In the genomic region with DNA sequence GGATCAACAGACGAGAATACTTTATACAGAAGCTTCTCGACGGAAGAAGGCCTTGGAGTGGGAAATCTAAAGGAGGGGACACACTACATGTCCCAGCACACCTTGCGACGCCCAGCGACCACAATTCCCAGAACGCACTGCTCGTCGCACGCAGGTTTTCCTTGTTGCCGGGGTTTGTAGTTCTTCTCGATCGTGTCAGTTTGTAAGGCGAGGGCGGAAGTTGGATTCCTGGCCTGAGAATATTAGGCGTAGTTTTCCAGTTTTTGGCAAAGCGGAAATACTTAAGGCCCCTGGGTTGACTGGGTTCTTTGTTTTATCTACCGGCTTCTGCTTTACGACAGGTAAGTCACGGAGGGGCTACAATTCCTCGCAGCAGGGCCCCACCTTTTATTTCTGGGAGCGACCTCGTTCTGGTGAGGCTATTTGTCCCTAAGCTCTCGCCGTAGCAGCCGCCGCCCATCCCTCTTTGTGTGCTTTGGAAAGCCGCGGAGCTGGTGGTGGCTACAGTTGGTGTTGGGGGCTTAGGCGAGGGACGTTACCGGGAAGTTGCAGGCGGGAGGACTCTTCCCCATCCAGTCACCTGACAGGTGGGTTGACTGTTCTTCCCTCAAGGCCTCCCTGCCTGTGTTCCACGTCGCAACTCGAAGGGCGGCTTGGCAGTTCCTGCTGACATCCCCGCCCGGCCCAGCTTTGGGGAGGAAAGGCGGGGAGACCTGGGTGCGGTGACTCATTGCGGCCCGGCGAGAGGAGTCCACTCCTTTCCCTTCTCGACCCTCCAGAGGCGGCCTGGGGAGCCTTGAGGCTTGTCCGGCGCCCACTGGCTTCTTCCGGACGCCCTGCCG, we compare ENCODE assay signal across 1 cellular context.
A peak's percentile ranks its signal among the peaks of the same experiment; 100 is the strongest.
TF ChIP-seq lines count a peak whose summit lies in the region.

Gene DYNC1I2, plus strand, starts transcription at position 183 of the 842 bp plus-strand sequence. CDS start 2,687 bp downstream, outside the sequence.

TF ChIP-seq in HEK293, 187 proteins besides CTCF, POLR2A, EP300 and RAD21 (continued from another document and continues in another):
- TF ChIP-seq ZNF677 (tag by site-specific recombination; IDR thresholded peaks at IDR 0.05) (peak; percentile 13; the same call in 1 of the 2 replicates), ZNF175 (tag by site-specific recombination; IDR thresholded peaks at IDR 0.05) (no peak), ZNF654 (tag by site-specific recombination; IDR thresholded peaks at IDR 0.05; ENCODE audit: low read depth) (no peak), ZIC2 (tag by site-specific recombination; IDR thresholded peaks at IDR 0.05) (peak; percentile 56; the same call in 1 of the 2 replicates), ZNF514 (tag by site-specific recombination; IDR thresholded peaks at IDR 0.05) (no peak), EGR2 (tag by site-specific recombination; IDR thresholded peaks at IDR 0.05; ENCODE audit: low read depth) (0 out of 2 replicates have a peak, but pooled peaks have one; percentile 18), HOXD13 (CRISPR knock-in tag; IDR thresholded peaks at IDR 0.05; ENCODE audit: borderline replicate concordance) (no peak), ZNF747 (tag by site-specific recombination; IDR thresholded peaks at IDR 0.05) (no peak), ZNF404 (tag by site-specific recombination; IDR thresholded peaks at IDR 0.05) (no peak), ZNF585B (tag by site-specific recombination; IDR thresholded peaks at IDR 0.05) (no peak), ZNF449 (tag by site-specific recombination; IDR thresholded peaks at IDR 0.05) (no peak), ZNF211 (tag by site-specific recombination; IDR thresholded peaks at IDR 0.05; ENCODE audit: low read depth) (no peak), MZF1 (tag by site-specific recombination; IDR thresholded peaks at IDR 0.05; ENCODE audit: borderline replicate concordance) (peak; percentile 64; the same call in 1 of the 2 replicates), ZNF391 (tag by site-specific recombination; IDR thresholded peaks at IDR 0.05; ENCODE audit: borderline replicate concordance, low read depth) (peak; percentile 71; the same call in 1 of the 2 replicates), ZNF16 (tag by site-specific recombination; IDR thresholded peaks at IDR 0.05; ENCODE audit: low read depth) (no peak), HOXC10 (CRISPR knock-in tag; IDR thresholded peaks at IDR 0.05) (no peak), ZNF791 (tag by site-specific recombination; IDR thresholded peaks at IDR 0.05) (no peak), ZNF626 (tag by site-specific recombination; IDR thresholded peaks at IDR 0.05) (no peak), ZNF501 (tag by site-specific recombination; IDR thresholded peaks at IDR 0.05) (peak; percentile 70), SP2 (tag by site-specific recombination; IDR thresholded peaks at IDR 0.05) (peak; percentile 64), TRIM28 (IDR thresholded peaks at IDR 0.05; ENCODE audit: borderline replicate concordance, low read length) (no peak), SCRT2 (tag by site-specific recombination; IDR thresholded peaks at IDR 0.05) (peak; percentile 78), ZNF155 (tag by site-specific recombination; IDR thresholded peaks at IDR 0.05) (no peak), KLF10 (tag by site-specific recombination; IDR thresholded peaks at IDR 0.05) (peak; percentile 79), ZFP3 (tag by site-specific recombination; IDR thresholded peaks at IDR 0.05; ENCODE audit: low read depth) (no peak), ZNF292 (tag by site-specific recombination; IDR thresholded peaks at IDR 0.05; ENCODE audit: borderline replicate concordance, low read depth) (no peak), ZNF133 (tag by site-specific recombination; IDR thresholded peaks at IDR 0.05) (no peak), ZBTB8A (tag by site-specific recombination; IDR thresholded peaks at IDR 0.05) (peak; percentile 26; the same call in 1 of the 2 replicates), ZNF629 (tag by site-specific recombination; IDR thresholded peaks at IDR 0.05) (peak; percentile 60), ZNF157 (tag by site-specific recombination; IDR thresholded peaks at IDR 0.05) (no peak), KLF1 (tag by site-specific recombination; IDR thresholded peaks at IDR 0.05) (peak; percentile 67), ZNF513 (tag by site-specific recombination; IDR thresholded peaks at IDR 0.05) (no peak), ZNF548 (tag by site-specific recombination; IDR thresholded peaks at IDR 0.05) (no peak), ZNF610 (tag by site-specific recombination; IDR thresholded peaks at IDR 0.05; ENCODE audit: borderline replicate concordance) (no peak; the same call in 1 of the 2 replicates), SP3 (tag by site-specific recombination; IDR thresholded peaks at IDR 0.05) (peak; percentile 69), SETDB1 (IDR thresholded peaks at IDR 0.05; ENCODE audit: insufficient read length, low read length) (no peak), ZNF23 (tag by site-specific recombination; IDR thresholded peaks at IDR 0.05; ENCODE audit: borderline replicate concordance) (no peak), KLF7 (tag by site-specific recombination; IDR thresholded peaks at IDR 0.05; ENCODE audit: borderline replicate concordance) (peak; percentile 87), MEIS1 (CRISPR knock-in tag; IDR thresholded peaks at IDR 0.05; ENCODE audit: borderline replicate concordance) (no peak), WT1 (tag by site-specific recombination; IDR thresholded peaks at IDR 0.05) (no peak; the same call in 1 of the 2 replicates), ZNF704 (tag by site-specific recombination; IDR thresholded peaks at IDR 0.05) (0 out of 2 replicates have a peak, but pooled peaks have one; percentile 32), ZNF776 (tag by site-specific recombination; IDR thresholded peaks at IDR 0.05; ENCODE audit: borderline replicate concordance) (no peak), PRDM10 (tag by site-specific recombination; IDR thresholded peaks at IDR 0.05) (no peak; the same call in 1 of the 2 replicates), ZNF169 (tag by site-specific recombination; IDR thresholded peaks at IDR 0.05) (no peak), ZNF112 (tag by site-specific recombination; IDR thresholded peaks at IDR 0.05) (no peak), ZNF354C (tag by site-specific recombination; IDR thresholded peaks at IDR 0.05; ENCODE audit: borderline replicate concordance, low read depth) (no peak), KLF8 (tag by site-specific recombination; IDR thresholded peaks at IDR 0.05) (peak; percentile 91), ZNF701 (tag by site-specific recombination; IDR thresholded peaks at IDR 0.05) (no peak)
- TF ChIP-seq, protein P1, sequence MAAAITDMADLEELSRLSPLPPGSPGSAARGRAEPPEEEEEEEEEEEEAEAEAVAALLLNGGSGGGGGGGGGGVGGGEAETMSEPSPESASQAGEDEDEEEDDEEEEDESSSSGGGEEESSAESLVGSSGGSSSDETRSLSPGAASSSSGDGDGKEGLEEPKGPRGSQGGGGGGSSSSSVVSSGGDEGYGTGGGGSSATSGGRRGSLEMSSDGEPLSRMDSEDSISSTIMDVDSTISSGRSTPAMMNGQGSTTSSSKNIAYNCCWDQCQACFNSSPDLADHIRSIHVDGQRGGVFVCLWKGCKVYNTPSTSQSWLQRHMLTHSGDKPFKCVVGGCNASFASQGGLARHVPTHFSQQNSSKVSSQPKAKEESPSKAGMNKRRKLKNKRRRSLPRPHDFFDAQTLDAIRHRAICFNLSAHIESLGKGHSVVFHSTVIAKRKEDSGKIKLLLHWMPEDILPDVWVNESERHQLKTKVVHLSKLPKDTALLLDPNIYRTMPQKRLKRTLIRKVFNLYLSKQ (tag by site-specific recombination; IDR thresholded peaks at IDR 0.05; ENCODE audit: borderline replicate concordance): no peak
- TF ChIP-seq, protein P2, sequence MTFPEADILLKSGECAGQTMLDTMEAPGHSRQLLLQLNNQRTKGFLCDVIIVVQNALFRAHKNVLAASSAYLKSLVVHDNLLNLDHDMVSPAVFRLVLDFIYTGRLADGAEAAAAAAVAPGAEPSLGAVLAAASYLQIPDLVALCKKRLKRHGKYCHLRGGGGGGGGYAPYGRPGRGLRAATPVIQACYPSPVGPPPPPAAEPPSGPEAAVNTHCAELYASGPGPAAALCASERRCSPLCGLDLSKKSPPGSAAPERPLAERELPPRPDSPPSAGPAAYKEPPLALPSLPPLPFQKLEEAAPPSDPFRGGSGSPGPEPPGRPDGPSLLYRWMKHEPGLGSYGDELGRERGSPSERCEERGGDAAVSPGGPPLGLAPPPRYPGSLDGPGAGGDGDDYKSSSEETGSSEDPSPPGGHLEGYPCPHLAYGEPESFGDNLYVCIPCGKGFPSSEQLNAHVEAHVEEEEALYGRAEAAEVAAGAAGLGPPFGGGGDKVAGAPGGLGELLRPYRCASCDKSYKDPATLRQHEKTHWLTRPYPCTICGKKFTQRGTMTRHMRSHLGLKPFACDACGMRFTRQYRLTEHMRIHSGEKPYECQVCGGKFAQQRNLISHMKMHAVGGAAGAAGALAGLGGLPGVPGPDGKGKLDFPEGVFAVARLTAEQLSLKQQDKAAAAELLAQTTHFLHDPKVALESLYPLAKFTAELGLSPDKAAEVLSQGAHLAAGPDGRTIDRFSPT (tag by site-specific recombination; IDR thresholded peaks at IDR 0.05): no peak
- TF ChIP-seq, protein P3, sequence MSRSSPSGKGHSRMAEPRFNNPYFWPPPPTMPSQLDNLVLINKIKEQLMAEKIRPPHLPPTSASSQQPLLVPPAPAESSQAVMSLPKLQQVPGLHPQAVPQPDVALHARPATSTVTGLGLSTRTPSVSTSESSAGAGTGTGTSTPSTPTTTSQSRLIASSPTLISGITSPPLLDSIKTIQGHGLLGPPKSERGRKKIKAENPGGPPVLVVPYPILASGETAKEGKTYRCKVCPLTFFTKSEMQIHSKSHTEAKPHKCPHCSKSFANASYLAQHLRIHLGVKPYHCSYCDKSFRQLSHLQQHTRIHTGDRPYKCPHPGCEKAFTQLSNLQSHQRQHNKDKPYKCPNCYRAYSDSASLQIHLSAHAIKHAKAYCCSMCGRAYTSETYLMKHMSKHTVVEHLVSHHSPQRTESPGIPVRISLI (tag by site-specific recombination; IDR thresholded peaks at IDR 0.05): no peak
